11 cellular contexts compared by ENCODE assay signal in the genomic region with DNA sequence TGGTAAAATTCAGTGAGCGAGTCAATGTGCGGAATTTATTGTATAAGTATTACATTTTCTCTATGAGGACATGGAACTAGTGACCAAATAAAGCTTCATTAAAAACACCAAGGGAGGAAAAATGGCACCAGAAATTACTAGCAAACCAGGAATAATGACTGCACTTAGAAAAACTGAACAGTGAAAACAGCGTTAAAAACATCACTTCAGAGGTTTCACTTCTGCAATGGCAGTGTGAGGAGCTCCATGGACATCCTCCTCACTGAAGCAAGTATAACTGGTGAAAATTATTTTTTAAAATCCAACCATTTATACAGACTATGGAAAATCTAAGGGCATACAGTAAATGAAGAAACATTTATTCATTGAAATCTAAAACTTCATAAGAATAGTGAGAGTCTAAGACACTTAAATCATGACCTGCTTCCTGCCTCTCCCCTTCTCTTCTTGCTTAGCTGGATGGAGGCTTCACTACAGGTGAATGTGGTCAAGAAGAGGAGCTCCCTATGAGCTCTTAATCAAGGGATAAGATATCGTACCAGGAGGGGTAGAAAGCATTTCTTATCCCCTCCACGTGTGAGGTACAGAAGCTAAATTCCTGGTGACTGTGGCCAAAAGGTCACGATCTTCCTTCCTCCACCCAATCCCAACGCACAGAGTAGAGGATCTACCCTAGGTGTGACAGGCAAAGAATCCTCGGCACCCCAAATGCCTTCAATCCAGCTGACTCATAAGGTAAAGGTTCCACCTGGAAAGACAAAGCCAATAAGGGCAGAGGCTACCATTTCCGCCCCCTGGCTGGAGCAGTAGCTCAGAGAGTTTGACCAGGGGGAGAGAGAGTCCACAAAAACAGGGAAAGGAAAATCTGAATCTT. TPM values are rescaled to one million over a fixed set of nuclear protein-coding genes. Genes with fewer than 3 reads are reported as not detected.
DNase-seq lines count a peak whose midpoint lies in the region; ATAC-seq and TF ChIP-seq lines count a peak whose summit lies in the region.
"Had no signal": no experiment of that assay in that cellular context is flagged by ENCODE, and none has a peak within 500 bp of the region (broad histone marks: within the 10 kb centered on the region; RNA-seq: fewer than 3 reads in every experiment).

No MANE protein-coding gene starts in this region.

- H4K8ac ChIP-seq in trophoblast cell (ENCODE audit: low read depth, low read length), result no peak overlapping the region

- no peak overlapping the region for H3K4me2 ChIP-seq in neural progenitor cell
- H3K4me2 ChIP-seq in trophoblast cell (ENCODE audit: low read length), result no peak overlapping the region

- H2AFZ ChIP-seq in neural progenitor cell (replicated peaks) (no peak overlapping the region), trophoblast cell (ENCODE audit: insufficient read depth, low read length, poor library complexity) (no peak overlapping the region)

- H3K4me1 Mint-ChIP-seq in neural progenitor cell, result no peaks in the 10 kb centered on the region

- H3K27me3 Mint-ChIP-seq in neural progenitor cell (ENCODE audit: insufficient read depth, low read depth), result peaks cover 2% of the 10 kb centered on the region

- peak; percentile 85 for ATAC-seq in HG02571 (IDR thresholded peaks at IDR 0.05; ENCODE audit: unreplicated experiment)
- ATAC-seq in HG03571 (IDR thresholded peaks at IDR 0.05; ENCODE audit: unreplicated experiment), result peak; percentile 74

- H3K9me3 Mint-ChIP-seq in neural progenitor cell, result no peaks in the 10 kb centered on the region

- H3K14ac ChIP-seq in trophoblast cell (ENCODE audit: low read length), result no peak overlapping the region

- H3K4ac ChIP-seq in trophoblast cell (ENCODE audit: low read depth, low read length), result no peak overlapping the region

- no peak overlapping the region for H4K91ac ChIP-seq in trophoblast cell (ENCODE audit: low read depth, low read length)

- peak overlapping the region; percentile 40 for H3K27ac Mint-ChIP-seq in neural progenitor cell

- TF ChIP-seq CTCF in neural progenitor cell (IDR thresholded peaks at IDR 0.05), result no peak

- peaks cover 2% of the 10 kb centered on the region for H3K79me1 ChIP-seq in trophoblast cell (ENCODE audit: low read length)

- H3K27ac ChIP-seq in neural progenitor cell, result no peak overlapping the region
- H3K27ac ChIP-seq in trophoblast cell (ENCODE audit: low read depth, low read length), result no peak overlapping the region
- H3K27ac ChIP-seq: 22Rv1, VCaP had no signal

- H3K9me3 ChIP-seq in neural progenitor cell (ENCODE audit: low read depth) (no peaks in the 10 kb centered on the region), trophoblast cell (ENCODE audit: insufficient read depth, low read depth, low read length) (no peaks in the 10 kb centered on the region)

- H3F3A ChIP-seq in neural progenitor cell (ENCODE audit: low read depth), result no peaks in the 10 kb centered on the region

- H3K4me3 Mint-ChIP-seq in neural progenitor cell, result no peak overlapping the region

- no peak overlapping the region for H2BK12ac ChIP-seq in trophoblast cell (ENCODE audit: low read length)

- no peaks in the 10 kb centered on the region for H3K79me2 ChIP-seq in neural progenitor cell (ENCODE audit: low read depth)
- no peaks in the 10 kb centered on the region for H3K79me2 ChIP-seq in trophoblast cell (ENCODE audit: control insufficient read depth, insufficient read depth, low read length, poor library complexity)

- no CpG with 5 or more reads among the region's 9 CpGs for WGBS in trophoblast cell (ENCODE audit: extremely low coverage, insufficient coverage, insufficient read length)

- peaks cover 1% of the 10 kb centered on the region for H3K36me3 Mint-ChIP-seq in neural progenitor cell

- H3K9ac ChIP-seq in neural progenitor cell (no peak overlapping the region), trophoblast cell (ENCODE audit: low read length) (no peak overlapping the region)

- H2BK120ac ChIP-seq in trophoblast cell (ENCODE audit: insufficient read depth, low read length, poor library complexity), result no peak overlapping the region

- no peak overlapping the region for H4K12ac ChIP-seq in trophoblast cell (ENCODE audit: low read depth, low read length)

- H3K36me3 ChIP-seq in neural progenitor cell (no peaks in the 10 kb centered on the region), trophoblast cell (ENCODE audit: control insufficient read depth in 1 of 2, insufficient read depth in 2 of 2, low read length in 2 of 2) (no peaks in the 10 kb centered on the region)

- no peak overlapping the region for H3K23ac ChIP-seq in trophoblast cell (ENCODE audit: low read length)

- H3K18ac ChIP-seq in trophoblast cell (ENCODE audit: low read length), result no peak overlapping the region

- H3K4me3 ChIP-seq in neural progenitor cell (no peak overlapping the region), trophoblast cell (ENCODE audit: low read depth, low read length) (no peak overlapping the region)

- DNase-seq in NOMO-1 treated with DMSO at 0.1 percent for 48 hours (lab: John Stamatoyannopoulos, UW; ENCODE audit: unreplicated experiment) (peak; percentile 35), NOMO-1 treated with dmso at 0.1 percent for 144 hours (lab: John Stamatoyannopoulos, UW; ENCODE audit: unreplicated experiment) (no peak), neural progenitor cell (ENCODE audit: low spot score) (no peak), NCI-H82 treated with DMSO at 0.1 percent for 48 hours (lab: John Stamatoyannopoulos, UW; ENCODE audit: unreplicated experiment) (no peak), NCI-H510A treated with DMSO at 0.1 percent for 48 hours (lab: John Stamatoyannopoulos, UW) (no peak), trophoblast cell (no peak)
- DNase-seq: NCI-H446 had no signal

- H3K4me1 ChIP-seq in neural progenitor cell (peaks cover 19% of the 10 kb centered on the region), trophoblast cell (ENCODE audit: control insufficient read depth in 1 of 2, insufficient read depth in 2 of 2, low read length in 2 of 2) (peaks cover 0 to 9% of the 10 kb centered on the region in 2 experiments)

- H2AK5ac ChIP-seq in trophoblast cell (ENCODE audit: low read length), result no peak overlapping the region

- no peak overlapping the region for H2BK5ac ChIP-seq in trophoblast cell (ENCODE audit: low read depth, low read length, poor library complexity)

- no peaks in the 10 kb centered on the region for H4K20me1 ChIP-seq in neural progenitor cell (ENCODE audit: low read depth)

- H3K27me3 ChIP-seq in neural progenitor cell, result no peaks in the 10 kb centered on the region
- no peaks in the 10 kb centered on the region for H3K27me3 ChIP-seq in trophoblast cell (ENCODE audit: insufficient read depth, low read length)

RNA-seq across cellular contexts. Expression of a gene that starts 12.3 kb away (rescaled TPM):
- total RNA-seq in neural progenitor cell (ENCODE audit: low replicate concordance), result 33.4 and 54.8 TPM in 2 replicates
- polyA plus RNA-seq in trophoblast cell (2013), result 24.0 and 24.7 TPM in 2 replicates

RNA-seq across cellular contexts. Expression of a gene that starts 53.3 kb away (rescaled TPM):
- total RNA-seq in neural progenitor cell (ENCODE audit: low replicate concordance), result 17.3 and 29.0 TPM in 2 replicates
- polyA plus RNA-seq in trophoblast cell (2013), result 4.6 and 5.0 TPM in 2 replicates
